ENCODE assay signal across 21 cellular contexts in the genomic region with DNA sequence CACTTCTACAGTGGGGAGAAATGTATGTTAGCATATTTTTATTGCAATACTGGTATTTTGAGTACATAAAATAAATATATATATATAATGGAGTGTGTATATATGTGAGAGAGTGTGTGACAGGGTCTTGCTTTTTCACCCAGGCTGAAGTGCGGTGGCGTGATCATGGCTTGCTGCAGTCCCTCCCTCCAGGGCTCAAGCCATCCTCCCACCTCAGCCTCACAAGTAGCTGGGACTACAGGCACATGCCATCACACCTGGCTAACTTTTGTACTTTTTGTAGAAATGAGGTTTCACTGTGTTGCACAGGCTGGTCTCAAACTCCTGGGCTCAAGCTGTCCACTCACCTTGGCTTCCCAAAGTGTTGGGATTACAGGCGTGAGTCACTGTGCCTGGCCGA. TPM values are rescaled to one million over a fixed set of nuclear protein-coding genes. Genes with fewer than 3 reads are reported as not detected.
A peak's percentile ranks its signal among the peaks of the same experiment; 100 is the strongest.
DNase-seq lines count a peak whose midpoint lies in the region; ATAC-seq and TF ChIP-seq lines count a peak whose summit lies in the region.
"Had no signal": no experiment of that assay in that cellular context is flagged by ENCODE, and none has a peak within 500 bp of the region (broad histone marks: within the 10 kb centered on the region; RNA-seq: fewer than 3 reads in every experiment).

No MANE protein-coding gene starts in this region.

- peaks cover 57% of the 10 kb centered on the region for H3K4me1 ChIP-seq in DND-41 (ENCODE audit: insufficient read depth, low read length)

- H3K9me3 Mint-ChIP-seq in activated CD4-positive, alpha-beta T cell treated with anti-CD3 and anti-CD28 coated beads for 36 hours (ENCODE audit: low read depth) = no peaks in the 10 kb centered on the region
- no peaks in the 10 kb centered on the region for H3K9me3 Mint-ChIP-seq in activated T-helper 2 cell treated with anti-CD3 and anti-CD28 coated beads, Interferon-gamma antibody, Interleukin-2, Interleukin-4, amounts not matched to agents 10 μg/mL and 5 μg/mL and 100 μg/mL, durations not matched to agents 14 hours and 24 hours and 36 hours
- H3K9me3 Mint-ChIP-seq in naive thymus-derived CD8-positive, alpha-beta T cell = no peaks in the 10 kb centered on the region
- H3K9me3 Mint-ChIP-seq: endodermal cell, naive B cell had no signal

- H4K20me1 ChIP-seq in DND-41 (ENCODE audit: insufficient read depth, low read length) = no peaks in the 10 kb centered on the region

- peaks cover 60% of the 10 kb centered on the region for H3K4me1 Mint-ChIP-seq in activated CD4-positive, alpha-beta T cell treated with anti-CD3 and anti-CD28 coated beads for 36 hours
- peaks cover 54% of the 10 kb centered on the region for H3K4me1 Mint-ChIP-seq in activated T-helper 2 cell treated with anti-CD3 and anti-CD28 coated beads, Interferon-gamma antibody, Interleukin-2, Interleukin-4, amounts not matched to agents 10 μg/mL and 5 μg/mL and 100 μg/mL, durations not matched to agents 14 hours and 24 hours and 36 hours (ENCODE audit: low read depth)
- H3K4me1 Mint-ChIP-seq in naive thymus-derived CD8-positive, alpha-beta T cell = peaks cover 34 to 82% (median 66%) of the 10 kb centered on the region in 4 donors

- intact Hi-C loops in activated CD4-positive, alpha-beta T cell treated with anti-CD3 and anti-CD28 coated beads for 36 hours (cut with DNase I, micrococcal nuclease) = loop anchor here (1.0 to 10.0 kb wide), 7 partner anchors 19 to 721 kb away; partner anchors contain the start of genes BRD7 (in 1 of the 2), CNEP1R1 (in 1 of the 2) and TENT4B (in 1 of the 2)
- intact Hi-C loops in activated T-helper 2 cell treated with anti-CD3 and anti-CD28 coated beads, Interferon-gamma antibody, Interleukin-2, Interleukin-4, amounts not matched to agents 10 μg/mL and 5 μg/mL and 100 μg/mL, durations not matched to agents 14 hours and 24 hours and 36 hours (cut with micrococcal nuclease) = loop anchor here (2.0 to 10.0 kb wide), 8 partner anchors 35 to 721 kb away; partner anchors contain the start of genes ADCY7, BRD7, CNEP1R1 and HEATR3

- no peak overlapping the region for H2AFZ ChIP-seq in DND-41 (ENCODE audit: low read depth, low read length)

- H3K27me3 Mint-ChIP-seq in activated CD4-positive, alpha-beta T cell treated with anti-CD3 and anti-CD28 coated beads for 36 hours = no peaks in the 10 kb centered on the region
- H3K27me3 Mint-ChIP-seq in activated T-helper 2 cell treated with anti-CD3 and anti-CD28 coated beads, Interferon-gamma antibody, Interleukin-2, Interleukin-4, amounts not matched to agents 10 μg/mL and 5 μg/mL and 100 μg/mL, durations not matched to agents 14 hours and 24 hours and 36 hours (ENCODE audit: low read depth) = no peaks in the 10 kb centered on the region
- H3K27me3 Mint-ChIP-seq in naive thymus-derived CD8-positive, alpha-beta T cell = no peaks in the 10 kb centered on the region
- H3K27me3 Mint-ChIP-seq: naive B cell had no signal

- no peaks in the 10 kb centered on the region for H3K27me3 ChIP-seq in DND-41 (ENCODE audit: insufficient read depth, low read length, poor library complexity)

- H3K4me2 ChIP-seq in DND-41 (ENCODE audit: insufficient read depth, low read length) = peak overlapping the region; percentile 60

- no peak for TF ChIP-seq CTCF in DND-41 (IDR thresholded peaks at IDR 0.05; ENCODE audit: borderline replicate concordance, extremely low read depth, low read length, poor library complexity, severe bottlenecking)

- no peaks in the 10 kb centered on the region for H3K9me3 ChIP-seq in DND-41 (ENCODE audit: insufficient read depth, low read length, severe bottlenecking)
- H3K9me3 ChIP-seq: thoracic aorta had no signal

- H3K36me3 Mint-ChIP-seq in activated CD4-positive, alpha-beta T cell treated with anti-CD3 and anti-CD28 coated beads for 36 hours (ENCODE audit: low read depth) = peaks cover 41% of the 10 kb centered on the region
- H3K36me3 Mint-ChIP-seq in activated T-helper 2 cell treated with anti-CD3 and anti-CD28 coated beads, Interferon-gamma antibody, Interleukin-2, Interleukin-4, amounts not matched to agents 10 μg/mL and 5 μg/mL and 100 μg/mL, durations not matched to agents 14 hours and 24 hours and 36 hours (ENCODE audit: low read depth) = peaks cover 64% of the 10 kb centered on the region
- H3K36me3 Mint-ChIP-seq in naive thymus-derived CD8-positive, alpha-beta T cell = peaks cover 12 to 39% (median 18%) of the 10 kb centered on the region in 3 donors

- ATAC-seq in activated CD4-positive, alpha-beta T cell treated with anti-CD3 and anti-CD28 coated beads for 36 hours = no peak
- ATAC-seq in DND-41 (ENCODE audit: insufficient read depth, low read depth) = no peak
- ATAC-seq in naive thymus-derived CD8-positive, alpha-beta T cell = no peak
- no peak for ATAC-seq in GM21515 (IDR thresholded peaks at IDR 0.05; ENCODE audit: unreplicated experiment)
- ATAC-seq in left lobe of liver = no peak

- POLR2A ChIA-PET in activated CD4-positive, alpha-beta T cell treated with anti-CD3 and anti-CD28 coated beads for 36 hours (lab: Charles Lee) = interaction anchor here (0.6 to 1.4 kb wide), 2 partner anchors 73 to 79 kb away, joined by 3 to 5 read pairs; no protein-coding TSS in a partner anchor
- POLR2A ChIA-PET in naive thymus-derived CD8-positive, alpha-beta T cell (lab: Charles Lee) = interaction anchor here (0.7 to 3.3 kb wide), 10 partner anchors 24 to 478 kb away, joined by 3 to 18 read pairs (median 6); partner anchors contain the start of gene SNX20

- CTCF ChIA-PET in activated CD4-positive, alpha-beta T cell treated with anti-CD3 and anti-CD28 coated beads for 36 hours (lab: Charles Lee) = interaction anchor here (0.6 to 10.7 kb wide), 16 partner anchors 16 to 534 kb away, joined by 3 to 298 read pairs (median 5); partner anchors contain the start of gene SNX20

- no peak overlapping the region for H3K9ac ChIP-seq in DND-41 (ENCODE audit: low read depth, low read length)

- H3K27ac Mint-ChIP-seq in activated CD4-positive, alpha-beta T cell treated with anti-CD3 and anti-CD28 coated beads for 36 hours = peak overlapping the region; percentile 95
- H3K27ac Mint-ChIP-seq in activated T-helper 2 cell treated with anti-CD3 and anti-CD28 coated beads, Interferon-gamma antibody, Interleukin-2, Interleukin-4, amounts not matched to agents 10 μg/mL and 5 μg/mL and 100 μg/mL, durations not matched to agents 14 hours and 24 hours and 36 hours = peak overlapping the region; percentile 94
- peak overlapping the region; percentile 94 to 99 (median 97) for H3K27ac Mint-ChIP-seq in naive thymus-derived CD8-positive, alpha-beta T cell
- H3K27ac Mint-ChIP-seq: endodermal cell had no signal

- peak; percentile 43 for DNase-seq in activated CD4-positive, alpha-beta T cell treated with anti-CD3 and anti-CD28 coated beads for 36 hours
- DNase-seq in activated CD4-positive, alpha-beta T cell treated with anti-CD3 and anti-CD28 coated beads for 1 hour = no peak
- DNase-seq in DND-41 = no peak
- DNase-seq in activated T-helper 2 cell treated with anti-CD3 and anti-CD28 coated beads, Interferon-gamma antibody, Interleukin-2, Interleukin-4, amounts not matched to agents 10 μg/mL and 5 μg/mL and 100 μg/mL, durations not matched to agents 14 hours and 24 hours and 36 hours (ENCODE audit: low spot score) = no peak
- no peak for DNase-seq in naive thymus-derived CD8-positive, alpha-beta T cell
- no peak for DNase-seq in left lobe of liver (ENCODE audit: low spot score)
- DNase-seq in HuH-7.5 (ENCODE audit: low spot score) = no peak
- DNase-seq: activated CD4-positive, CD25-positive, alpha-beta regulatory T cell; endodermal cell; islet precursor cell; Kasumi-1; mammary epithelial cell; naive B cell; NCI-H1105 treated with DMSO at 0.1 percent for 48 hours; NCI-H2171; posterior cingulate gyrus; stimulated activated CD4-positive, alpha-beta T cell treated with anti-CD3 and anti-CD28 coated beads, Interleukin-4, amount 100 ng/mL, for 4 hours had no signal

- no peak overlapping the region for H3K4me3 ChIP-seq in DND-41 (ENCODE audit: low read depth in 1 of 2, low read length in 2 of 2)
- H3K4me3 ChIP-seq: thoracic aorta had no signal

- H3K36me3 ChIP-seq in DND-41 (ENCODE audit: insufficient read depth, low read length) = 0 out of 2 replicates have a peak, but pooled peaks cover 13% of the 10 kb centered on the region

- H3K27ac ChIP-seq in DND-41 (ENCODE audit: low read length) = no peak overlapping the region; the same call in 1 of the 2 replicates
- H3K27ac ChIP-seq: 22Rv1, thoracic aorta had no signal

- peak overlapping the region; percentile 93 for H3K4me3 Mint-ChIP-seq in activated CD4-positive, alpha-beta T cell treated with anti-CD3 and anti-CD28 coated beads for 36 hours
- peak overlapping the region; percentile 90 for H3K4me3 Mint-ChIP-seq in activated T-helper 2 cell treated with anti-CD3 and anti-CD28 coated beads, Interferon-gamma antibody, Interleukin-2, Interleukin-4, amounts not matched to agents 10 μg/mL and 5 μg/mL and 100 μg/mL, durations not matched to agents 14 hours and 24 hours and 36 hours (ENCODE audit: low read depth)
- H3K4me3 Mint-ChIP-seq in naive thymus-derived CD8-positive, alpha-beta T cell = peak overlapping the region; percentile 91 to 98 (median 96)
- H3K4me3 Mint-ChIP-seq: endodermal cell had no signal

- H3K79me2 ChIP-seq in DND-41 (ENCODE audit: insufficient read depth, low read length) = peaks cover 9% of the 10 kb centered on the region; the same call in 1 of the 2 replicates

RNA-seq across cellular contexts. Expression of gene CYLD, which starts 4.1 kb away (rescaled TPM):
- total RNA-seq in activated CD4-positive, alpha-beta T cell treated with anti-CD3 and anti-CD28 coated beads for 36 hours = 10 to 100 TPM; 72.4 to 92.8 TPM
- total RNA-seq in activated T-helper 2 cell treated with anti-CD3 and anti-CD28 coated beads, Interferon-gamma antibody, Interleukin-2, Interleukin-4, amounts not matched to agents 10 μg/mL and 5 μg/mL and 100 μg/mL, durations not matched to agents 14 hours and 24 hours and 36 hours = 189 and 201 TPM in 2 replicates
- total RNA-seq in naive thymus-derived CD8-positive, alpha-beta T cell = 100 to 1,000 TPM; 195 to 203 TPM
- 100 to 1,000 TPM; 106 to 131 (median 107) TPM for polyA plus RNA-seq in naive thymus-derived CD8-positive, alpha-beta T cell
- 14.4 TPM for total RNA-seq in left lobe of liver

RNA-seq across cellular contexts. Expression of gene NOD2, which starts 52.5 kb away (rescaled TPM):
- 1 to 10 TPM; 6.6 to 9.3 TPM for total RNA-seq in activated CD4-positive, alpha-beta T cell treated with anti-CD3 and anti-CD28 coated beads for 36 hours
- 7.4 and 8.8 TPM in 2 replicates for total RNA-seq in activated T-helper 2 cell treated with anti-CD3 and anti-CD28 coated beads, Interferon-gamma antibody, Interleukin-2, Interleukin-4, amounts not matched to agents 10 μg/mL and 5 μg/mL and 100 μg/mL, durations not matched to agents 14 hours and 24 hours and 36 hours
- total RNA-seq in naive thymus-derived CD8-positive, alpha-beta T cell = under 1 TPM; 0.08 to 0.49 TPM
- polyA plus RNA-seq in naive thymus-derived CD8-positive, alpha-beta T cell = under 1 TPM in 2 of 3 donors, not detected in 1; 0.33 to 0.51 TPM
- 0.68 TPM for total RNA-seq in left lobe of liver
- total RNA-seq: HT1080 had no signal
